ENCODE assay signal across 10 cellular contexts in the genomic region with DNA sequence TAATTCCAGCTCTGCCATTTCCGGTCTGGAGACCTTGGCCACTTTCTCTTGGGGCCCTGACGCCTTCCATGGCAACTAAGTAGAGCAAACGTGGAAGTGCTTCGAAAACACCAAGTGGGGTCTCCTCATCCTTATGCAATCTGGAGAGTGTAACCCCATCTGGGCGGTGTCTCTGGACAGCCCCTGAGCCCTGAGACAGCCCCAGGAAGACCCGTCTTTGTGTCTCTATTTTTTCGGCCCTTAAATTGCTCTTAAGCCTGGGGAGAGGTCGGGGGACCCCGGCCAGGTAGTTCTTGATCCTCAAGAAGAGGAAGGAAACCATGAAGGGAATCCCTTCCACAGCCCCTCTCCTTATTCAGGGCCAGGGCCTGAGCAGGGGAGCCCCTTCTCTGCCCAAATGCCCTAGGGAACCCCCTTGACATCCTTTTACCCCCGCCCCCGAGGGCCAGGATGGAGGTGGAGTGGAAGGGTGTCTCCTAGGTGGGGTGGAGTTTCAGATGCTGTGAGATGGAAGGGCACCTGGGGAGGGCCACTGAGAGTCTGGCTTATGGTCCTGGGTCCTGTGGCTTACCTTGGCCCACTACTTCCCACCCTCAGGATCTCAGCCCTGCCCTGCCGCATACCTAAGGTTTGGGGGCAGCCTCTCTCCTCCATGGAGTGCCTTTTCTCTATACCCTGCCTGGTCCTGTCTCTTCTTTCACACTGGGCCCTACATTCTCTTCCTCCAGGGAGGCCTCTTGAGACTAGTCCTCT. TPM values are rescaled to one million over a fixed set of nuclear protein-coding genes. Genes with fewer than 3 reads are reported as not detected.
DNase-seq lines count a peak whose midpoint lies in the region; ATAC-seq and TF ChIP-seq lines count a peak whose summit lies in the region.
"Had no signal": no experiment of that assay in that cellular context is flagged by ENCODE, and none has a peak within 500 bp of the region (broad histone marks: within the 10 kb centered on the region; RNA-seq: fewer than 3 reads in every experiment).

No MANE protein-coding gene starts in this region.

- H3K4me3 ChIP-seq in GM12864 (ENCODE audit: low read depth, low read length), result peak overlapping the region; percentile 49
- peak overlapping the region; percentile 50 for H3K4me3 ChIP-seq in WI38 (ENCODE audit: low read depth, low read length)
- peak overlapping the region; percentile 36 to 53 (median 42) for H3K4me3 ChIP-seq in gastrocnemius medialis

- H3K4me3 Mint-ChIP-seq in glutamatergic neuron (ENCODE audit: unreplicated experiment), result peak overlapping the region; percentile 77

- H3K9me3 ChIP-seq in gastrocnemius medialis, result no peaks in the 10 kb centered on the region

- intact Hi-C loops in gastrocnemius medialis (cut with DNase I; ENCODE audit: low total_unique reads), result loop anchor here (1.0 to 2.0 kb wide), 2 partner anchors 18 to 35 kb away; a partner anchor contains a TSS

- H3K27me3 ChIP-seq in gastrocnemius medialis, result no peaks in the 10 kb centered on the region

- H3K9me3 Mint-ChIP-seq in glutamatergic neuron (ENCODE audit: unreplicated experiment), result peaks cover 6% of the 10 kb centered on the region

- in situ Hi-C loops in gastrocnemius medialis (cut with MboI; ENCODE audit: low sequenced_read_pairs in 4 of 4), result no loop called here

- H3K27ac Mint-ChIP-seq in glutamatergic neuron (ENCODE audit: unreplicated experiment), result peak overlapping the region; percentile 52

- H3K27me3 Mint-ChIP-seq in glutamatergic neuron (ENCODE audit: unreplicated experiment), result peaks cover 8% of the 10 kb centered on the region

- H3K36me3 ChIP-seq in gastrocnemius medialis, result no peaks in the 10 kb centered on the region

- no peak for TF ChIP-seq POLR2A in gastrocnemius medialis (IDR thresholded peaks at IDR 0.05)

- peaks cover 47 to 69% of the 10 kb centered on the region in 2 donors for H3K4me1 ChIP-seq in gastrocnemius medialis

- H3K4me1 Mint-ChIP-seq in glutamatergic neuron (ENCODE audit: low read depth, unreplicated experiment), result peaks cover 18% of the 10 kb centered on the region

- TF ChIP-seq CTCF in GM12864 (IDR thresholded peaks at IDR 0.05; ENCODE audit: low read depth, low read length, missing control alignments) (no peak), WI38 (IDR thresholded peaks at IDR 0.05; ENCODE audit: low read depth, low read length) (no peak), glutamatergic neuron (IDR thresholded peaks at IDR 0.05; ENCODE audit: partially characterized antibody, unreplicated experiment) (no peak), gastrocnemius medialis (IDR thresholded peaks at IDR 0.05 in 4 of 5, conservative IDR thresholded peaks at IDR 0.05 in 1 of 5) (no peak)

- H3K27ac ChIP-seq in gastrocnemius medialis, result peak overlapping the region; percentile 91 to 95 (median 92)

- ATAC-seq in gastrocnemius medialis, result peak in 1 of 2 donors; percentile 4
- ATAC-seq in GM18861 (IDR thresholded peaks at IDR 0.05; ENCODE audit: unreplicated experiment), result no peak
- ATAC-seq in esophagus mucosa, result no peak

- H3K36me3 Mint-ChIP-seq in glutamatergic neuron (ENCODE audit: unreplicated experiment), result no peaks in the 10 kb centered on the region

- DNase-seq in GM12864 (ENCODE audit: low read depth) (no peak), glutamatergic neuron (no peak), gastrocnemius medialis (no peak), dedifferentiated amniotic fluid mesenchymal stem cell (ENCODE audit: extremely low spot score) (no peak)
- DNase-seq in stimulated activated naive CD4-positive, alpha-beta T cell treated with Interleukin-2 at 50 U/mL for 16 hours (lab: John Stamatoyannopoulos, UW), result no peak

RNA-seq across cellular contexts. Expression of a gene that starts 17.6 kb away (rescaled TPM):
- total RNA-seq in glutamatergic neuron (ENCODE audit: unreplicated experiment), result 8.5 TPM
- 100 to 1,000 TPM in 2 of 4 donors, 10 to 100 TPM in 2; 36.3 to 248 (median 90.1) TPM for total RNA-seq in gastrocnemius medialis
- total RNA-seq in esophagus mucosa, result 2.0 TPM

RNA-seq across cellular contexts. Expression of a gene that starts 26.9 kb away (rescaled TPM):
- total RNA-seq in glutamatergic neuron (ENCODE audit: unreplicated experiment), result 31.3 TPM
- 10 to 100 TPM in 2 of 4 donors, 1 to 10 TPM in 2; 9.3 to 14.9 (median 11.8) TPM for total RNA-seq in gastrocnemius medialis
- 3.9 TPM for total RNA-seq in esophagus mucosa

RNA-seq across cellular contexts. Expression of a gene that starts 36.1 kb away (rescaled TPM):
- 26.2 TPM for total RNA-seq in glutamatergic neuron (ENCODE audit: unreplicated experiment)
- 10 to 100 TPM; 23.3 to 49.4 (median 37.3) TPM for total RNA-seq in gastrocnemius medialis
- 35.2 TPM for total RNA-seq in esophagus mucosa

RNA-seq across cellular contexts. Expression of a gene that starts 45.8 kb away (rescaled TPM):
- total RNA-seq in glutamatergic neuron (ENCODE audit: unreplicated experiment) (0.88 TPM), gastrocnemius medialis (not detected), esophagus mucosa (not detected)
- total RNA-seq: occipital lobe; T-helper 2 cell treated with Interferon-gamma antibody and Interleukin-4, amounts not matched to agents 100 ng/mL and 5 ng/mL, for 36 hours had no signal
